In genomic region chr2:74900225-74900624, GRCh38 we compare ENCODE assay signal across 1 cellular context.
TF ChIP-seq lines count a peak whose summit lies in the region.
"Not testable (repeated sequence)": the region's sequence is repeated elsewhere in the genome, so short reads cannot be mapped to it uniquely, and the experiment has no call there.

No MANE protein-coding gene starts in this region.

TF ChIP-seq in K562, 482 proteins besides CTCF, POLR2A, EP300 and RAD21:
- TF ChIP-seq ZNF592 (IDR thresholded peaks at IDR 0.05) (0 out of 2 replicates have a peak, but pooled peaks have one; percentile 41), ZNF740 (tag; IDR thresholded peaks at IDR 0.05) (peak in 1 of 2 experiments; percentile 30; a peak in 1 of 4 replicates), CREB3 (tag; conservative IDR thresholded peaks at IDR 0.05; ENCODE audit: low read depth) (0 out of 2 replicates have a peak, but pooled peaks have one; percentile 25)
- not testable (repeated sequence) for TF ChIP-seq ZNF740 (CRISPR knock-in tag; IDR thresholded peaks at IDR 0.05)
- TF ChIP-seq, protein P1, sequence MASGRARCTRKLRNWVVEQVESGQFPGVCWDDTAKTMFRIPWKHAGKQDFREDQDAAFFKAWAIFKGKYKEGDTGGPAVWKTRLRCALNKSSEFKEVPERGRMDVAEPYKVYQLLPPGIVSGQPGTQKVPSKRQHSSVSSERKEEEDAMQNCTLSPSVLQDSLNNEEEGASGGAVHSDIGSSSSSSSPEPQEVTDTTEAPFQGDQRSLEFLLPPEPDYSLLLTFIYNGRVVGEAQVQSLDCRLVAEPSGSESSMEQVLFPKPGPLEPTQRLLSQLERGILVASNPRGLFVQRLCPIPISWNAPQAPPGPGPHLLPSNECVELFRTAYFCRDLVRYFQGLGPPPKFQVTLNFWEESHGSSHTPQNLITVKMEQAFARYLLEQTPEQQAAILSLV (tag; IDR thresholded peaks at IDR 0.05) = 0 out of 2 replicates have a peak, but pooled peaks have one; percentile 41
TF ChIP-seq in K562: peak in this region for 4; not testable (repeated sequence) for 478.
